ENCODE assay signal across 1 cellular context in the genomic region with DNA sequence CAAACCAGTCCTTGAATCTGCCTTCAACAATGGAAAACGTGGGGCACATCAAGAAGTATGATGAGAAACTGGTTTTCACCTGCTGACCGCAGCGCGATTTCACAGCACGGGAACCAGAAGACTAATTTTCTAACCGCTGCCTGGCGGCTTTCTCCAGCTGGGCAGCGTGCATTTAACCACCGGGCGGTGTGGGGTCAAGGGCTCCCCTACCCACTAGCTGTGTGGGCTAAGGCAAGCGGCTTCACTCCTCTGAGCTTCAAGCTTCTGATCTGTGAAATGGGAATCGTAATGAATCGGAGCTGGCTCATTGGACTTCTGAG.
TF ChIP-seq lines count a peak whose summit lies in the region.

No MANE protein-coding gene starts in this region.

TF ChIP-seq in H1, 55 proteins besides CTCF, POLR2A, EP300 and RAD21:
- no peak for TF ChIP-seq YY1 (IDR thresholded peaks at IDR 0.05; ENCODE audit: low read depth, low read length)
- no peak for TF ChIP-seq JUN (IDR thresholded peaks at IDR 0.05; ENCODE audit: low read depth, low read length)
- no peak for TF ChIP-seq GABPA (IDR thresholded peaks at IDR 0.05; ENCODE audit: borderline replicate concordance, insufficient read depth, low read length)
- TF ChIP-seq SAP30 (IDR thresholded peaks at IDR 0.05; ENCODE audit: insufficient read depth, insufficient replicate concordance, low read length) = no peak
- no peak for TF ChIP-seq EGR1 (IDR thresholded peaks at IDR 0.05; ENCODE audit: borderline replicate concordance, low read depth, low read length)
- TF ChIP-seq KDM1A (IDR thresholded peaks at IDR 0.05; ENCODE audit: borderline replicate concordance, low read length) = no peak
- TF ChIP-seq CHD1 (IDR thresholded peaks at IDR 0.05; ENCODE audit: low read depth, low read length) = no peak
- no peak for TF ChIP-seq SIX5 (IDR thresholded peaks at IDR 0.05; ENCODE audit: low read depth, low read length)
- no peak for TF ChIP-seq SIN3A (conservative IDR thresholded peaks at IDR 0.05 in 1 of 2, IDR thresholded peaks at IDR 0.05 in 1 of 2; ENCODE audit: low read depth in 1 of 2, low read length in 2 of 2)
- TF ChIP-seq PHF8 (conservative IDR thresholded peaks at IDR 0.05; ENCODE audit: low read depth, low read length) = no peak
- TF ChIP-seq, protein P1, sequence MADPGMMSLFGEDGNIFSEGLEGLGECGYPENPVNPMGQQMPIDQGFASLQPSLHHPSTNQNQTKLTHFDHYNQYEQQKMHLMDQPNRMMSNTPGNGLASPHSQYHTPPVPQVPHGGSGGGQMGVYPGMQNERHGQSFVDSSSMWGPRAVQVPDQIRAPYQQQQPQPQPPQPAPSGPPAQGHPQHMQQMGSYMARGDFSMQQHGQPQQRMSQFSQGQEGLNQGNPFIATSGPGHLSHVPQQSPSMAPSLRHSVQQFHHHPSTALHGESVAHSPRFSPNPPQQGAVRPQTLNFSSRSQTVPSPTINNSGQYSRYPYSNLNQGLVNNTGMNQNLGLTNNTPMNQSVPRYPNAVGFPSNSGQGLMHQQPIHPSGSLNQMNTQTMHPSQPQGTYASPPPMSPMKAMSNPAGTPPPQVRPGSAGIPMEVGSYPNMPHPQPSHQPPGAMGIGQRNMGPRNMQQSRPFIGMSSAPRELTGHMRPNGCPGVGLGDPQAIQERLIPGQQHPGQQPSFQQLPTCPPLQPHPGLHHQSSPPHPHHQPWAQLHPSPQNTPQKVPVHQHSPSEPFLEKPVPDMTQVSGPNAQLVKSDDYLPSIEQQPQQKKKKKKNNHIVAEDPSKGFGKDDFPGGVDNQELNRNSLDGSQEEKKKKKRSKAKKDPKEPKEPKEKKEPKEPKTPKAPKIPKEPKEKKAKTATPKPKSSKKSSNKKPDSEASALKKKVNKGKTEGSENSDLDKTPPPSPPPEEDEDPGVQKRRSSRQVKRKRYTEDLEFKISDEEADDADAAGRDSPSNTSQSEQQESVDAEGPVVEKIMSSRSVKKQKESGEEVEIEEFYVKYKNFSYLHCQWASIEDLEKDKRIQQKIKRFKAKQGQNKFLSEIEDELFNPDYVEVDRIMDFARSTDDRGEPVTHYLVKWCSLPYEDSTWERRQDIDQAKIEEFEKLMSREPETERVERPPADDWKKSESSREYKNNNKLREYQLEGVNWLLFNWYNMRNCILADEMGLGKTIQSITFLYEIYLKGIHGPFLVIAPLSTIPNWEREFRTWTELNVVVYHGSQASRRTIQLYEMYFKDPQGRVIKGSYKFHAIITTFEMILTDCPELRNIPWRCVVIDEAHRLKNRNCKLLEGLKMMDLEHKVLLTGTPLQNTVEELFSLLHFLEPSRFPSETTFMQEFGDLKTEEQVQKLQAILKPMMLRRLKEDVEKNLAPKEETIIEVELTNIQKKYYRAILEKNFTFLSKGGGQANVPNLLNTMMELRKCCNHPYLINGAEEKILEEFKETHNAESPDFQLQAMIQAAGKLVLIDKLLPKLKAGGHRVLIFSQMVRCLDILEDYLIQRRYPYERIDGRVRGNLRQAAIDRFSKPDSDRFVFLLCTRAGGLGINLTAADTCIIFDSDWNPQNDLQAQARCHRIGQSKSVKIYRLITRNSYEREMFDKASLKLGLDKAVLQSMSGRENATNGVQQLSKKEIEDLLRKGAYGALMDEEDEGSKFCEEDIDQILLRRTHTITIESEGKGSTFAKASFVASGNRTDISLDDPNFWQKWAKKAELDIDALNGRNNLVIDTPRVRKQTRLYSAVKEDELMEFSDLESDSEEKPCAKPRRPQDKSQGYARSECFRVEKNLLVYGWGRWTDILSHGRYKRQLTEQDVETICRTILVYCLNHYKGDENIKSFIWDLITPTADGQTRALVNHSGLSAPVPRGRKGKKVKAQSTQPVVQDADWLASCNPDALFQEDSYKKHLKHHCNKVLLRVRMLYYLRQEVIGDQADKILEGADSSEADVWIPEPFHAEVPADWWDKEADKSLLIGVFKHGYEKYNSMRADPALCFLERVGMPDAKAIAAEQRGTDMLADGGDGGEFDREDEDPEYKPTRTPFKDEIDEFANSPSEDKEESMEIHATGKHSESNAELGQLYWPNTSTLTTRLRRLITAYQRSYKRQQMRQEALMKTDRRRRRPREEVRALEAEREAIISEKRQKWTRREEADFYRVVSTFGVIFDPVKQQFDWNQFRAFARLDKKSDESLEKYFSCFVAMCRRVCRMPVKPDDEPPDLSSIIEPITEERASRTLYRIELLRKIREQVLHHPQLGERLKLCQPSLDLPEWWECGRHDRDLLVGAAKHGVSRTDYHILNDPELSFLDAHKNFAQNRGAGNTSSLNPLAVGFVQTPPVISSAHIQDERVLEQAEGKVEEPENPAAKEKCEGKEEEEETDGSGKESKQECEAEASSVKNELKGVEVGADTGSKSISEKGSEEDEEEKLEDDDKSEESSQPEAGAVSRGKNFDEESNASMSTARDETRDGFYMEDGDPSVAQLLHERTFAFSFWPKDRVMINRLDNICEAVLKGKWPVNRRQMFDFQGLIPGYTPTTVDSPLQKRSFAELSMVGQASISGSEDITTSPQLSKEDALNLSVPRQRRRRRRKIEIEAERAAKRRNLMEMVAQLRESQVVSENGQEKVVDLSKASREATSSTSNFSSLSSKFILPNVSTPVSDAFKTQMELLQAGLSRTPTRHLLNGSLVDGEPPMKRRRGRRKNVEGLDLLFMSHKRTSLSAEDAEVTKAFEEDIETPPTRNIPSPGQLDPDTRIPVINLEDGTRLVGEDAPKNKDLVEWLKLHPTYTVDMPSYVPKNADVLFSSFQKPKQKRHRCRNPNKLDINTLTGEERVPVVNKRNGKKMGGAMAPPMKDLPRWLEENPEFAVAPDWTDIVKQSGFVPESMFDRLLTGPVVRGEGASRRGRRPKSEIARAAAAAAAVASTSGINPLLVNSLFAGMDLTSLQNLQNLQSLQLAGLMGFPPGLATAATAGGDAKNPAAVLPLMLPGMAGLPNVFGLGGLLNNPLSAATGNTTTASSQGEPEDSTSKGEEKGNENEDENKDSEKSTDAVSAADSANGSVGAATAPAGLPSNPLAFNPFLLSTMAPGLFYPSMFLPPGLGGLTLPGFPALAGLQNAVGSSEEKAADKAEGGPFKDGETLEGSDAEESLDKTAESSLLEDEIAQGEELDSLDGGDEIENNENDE (IDR thresholded peaks at IDR 0.05; ENCODE audit: insufficient replicate concordance, low read length) = no peak
- no peak for TF ChIP-seq CBX8 (IDR thresholded peaks at IDR 0.05; ENCODE audit: borderline replicate concordance, low read depth, low read length)
- no peak for TF ChIP-seq RBBP5 (IDR thresholded peaks at IDR 0.05; ENCODE audit: borderline replicate concordance, low read depth, low read length)
- TF ChIP-seq, protein P2, sequence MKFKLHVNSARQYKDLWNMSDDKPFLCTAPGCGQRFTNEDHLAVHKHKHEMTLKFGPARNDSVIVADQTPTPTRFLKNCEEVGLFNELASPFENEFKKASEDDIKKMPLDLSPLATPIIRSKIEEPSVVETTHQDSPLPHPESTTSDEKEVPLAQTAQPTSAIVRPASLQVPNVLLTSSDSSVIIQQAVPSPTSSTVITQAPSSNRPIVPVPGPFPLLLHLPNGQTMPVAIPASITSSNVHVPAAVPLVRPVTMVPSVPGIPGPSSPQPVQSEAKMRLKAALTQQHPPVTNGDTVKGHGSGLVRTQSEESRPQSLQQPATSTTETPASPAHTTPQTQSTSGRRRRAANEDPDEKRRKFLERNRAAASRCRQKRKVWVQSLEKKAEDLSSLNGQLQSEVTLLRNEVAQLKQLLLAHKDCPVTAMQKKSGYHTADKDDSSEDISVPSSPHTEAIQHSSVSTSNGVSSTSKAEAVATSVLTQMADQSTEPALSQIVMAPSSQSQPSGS (IDR thresholded peaks at IDR 0.05; ENCODE audit: low read length) = no peak
- no peak for TF ChIP-seq SP2 (IDR thresholded peaks at IDR 0.05; ENCODE audit: low read length)
- TF ChIP-seq, protein P3, sequence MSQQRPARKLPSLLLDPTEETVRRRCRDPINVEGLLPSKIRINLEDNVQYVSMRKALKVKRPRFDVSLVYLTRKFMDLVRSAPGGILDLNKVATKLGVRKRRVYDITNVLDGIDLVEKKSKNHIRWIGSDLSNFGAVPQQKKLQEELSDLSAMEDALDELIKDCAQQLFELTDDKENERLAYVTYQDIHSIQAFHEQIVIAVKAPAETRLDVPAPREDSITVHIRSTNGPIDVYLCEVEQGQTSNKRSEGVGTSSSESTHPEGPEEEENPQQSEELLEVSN (IDR thresholded peaks at IDR 0.05) = no peak
- no peak for TF ChIP-seq KDM5A (IDR thresholded peaks at IDR 0.05; ENCODE audit: low read length)
- TF ChIP-seq, protein P4, sequence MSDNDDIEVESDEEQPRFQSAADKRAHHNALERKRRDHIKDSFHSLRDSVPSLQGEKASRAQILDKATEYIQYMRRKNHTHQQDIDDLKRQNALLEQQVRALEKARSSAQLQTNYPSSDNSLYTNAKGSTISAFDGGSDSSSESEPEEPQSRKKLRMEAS (IDR thresholded peaks at IDR 0.05) = no peak
- TF ChIP-seq RNF2 (IDR thresholded peaks at IDR 0.05; ENCODE audit: borderline replicate concordance, low read depth, low read length, missing control alignments, poor library complexity, severe bottlenecking) = no peak
- TF ChIP-seq CEBPB (IDR thresholded peaks at IDR 0.05; ENCODE audit: low read depth, low read length) = no peak
